In the genomic region with DNA sequence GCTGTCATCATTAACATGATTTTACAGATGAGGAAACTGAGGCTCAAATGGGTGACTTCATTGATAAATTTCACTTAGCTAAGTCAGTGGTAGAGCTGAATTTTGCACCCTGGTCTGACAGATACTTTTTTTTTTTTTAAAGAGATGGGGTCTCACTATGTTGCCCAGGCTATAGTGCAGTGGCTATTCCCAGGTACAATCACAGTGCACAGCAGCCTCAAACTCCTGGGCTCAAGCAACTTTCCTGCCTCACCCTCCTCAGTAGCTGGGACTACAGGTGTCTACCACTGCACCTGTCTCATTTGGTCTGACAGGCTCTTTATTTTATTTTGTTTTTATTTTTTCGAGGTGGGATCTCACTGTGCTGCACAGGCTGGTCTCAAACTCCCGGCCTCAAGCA, we compare ENCODE assay signal across 22 cellular contexts.
"Had no signal": no experiment of that assay in that cellular context is flagged by ENCODE, and none has a peak within 500 bp of the region (broad histone marks: within the 10 kb centered on the region; RNA-seq: fewer than 3 reads in every experiment).

No MANE protein-coding gene starts in this region.

- H3K9me3 ChIP-seq: esophagus muscularis mucosa, heart right ventricle, left lung, lower lobe of right lung, mucosa of descending colon had no signal

- H3K4me3 ChIP-seq: coronary artery, dorsolateral prefrontal cortex, esophagus muscularis mucosa, heart right ventricle, left lung, lower lobe of right lung, mucosa of descending colon had no signal

- H3K27ac ChIP-seq: coronary artery, dorsolateral prefrontal cortex, esophagus muscularis mucosa, foreskin keratinocyte, heart right ventricle, left lung, lower lobe of right lung had no signal

- ATAC-seq: foreskin keratinocyte, heart right ventricle, left cardiac atrium, left lung, left ventricle myocardium superior, lower lobe of right lung, mucosa of descending colon had no signal

- FAIRE-seq: colon, endothelial cell of umbilical vein, frontal cortex, islet of Langerhans, keratinocyte had no signal

- H3K4me1 ChIP-seq: foreskin keratinocyte, lower lobe of right lung had no signal

- H3K36me3 ChIP-seq: esophagus muscularis mucosa, heart right ventricle, left lung, lower lobe of right lung had no signal

- DNase-seq: dermis blood vessel endothelial cell; dorsolateral prefrontal cortex; effector CD4-positive, alpha-beta T cell; effector memory CD4-positive, alpha-beta T cell; foreskin keratinocyte; glutamatergic neuron; head of caudate nucleus; heart right ventricle; hippocampal formation; left cardiac atrium; left lung; left ventricle myocardium superior; lower lobe of right lung; mesenchymal stem cell; mucosa of descending colon had no signal

- H3K27me3 ChIP-seq: dorsolateral prefrontal cortex, esophagus muscularis mucosa, foreskin keratinocyte, heart right ventricle, left lung had no signal
